8 cellular contexts compared by ENCODE assay signal in genomic region chr11:14974021-14974698, GRCh38. TPM values are rescaled to one million over a fixed set of nuclear protein-coding genes. Genes with fewer than 3 reads are reported as not detected.
DNase-seq lines count a peak whose midpoint lies in the region; ATAC-seq and TF ChIP-seq lines count a peak whose summit lies in the region.

No MANE protein-coding gene starts in this region.

- H3K27ac Mint-ChIP-seq in activated CD8-positive, alpha-beta memory T cell treated with anti-CD3 and anti-CD28 coated beads, Interleukin-2, amount 10 ng/mL, durations not matched to agents 7 days and 5 days = no peak overlapping the region

- no peaks in the 10 kb centered on the region for H3K9me2 ChIP-seq in hepatocyte (replicated peaks; ENCODE audit: insufficient read depth)

- H3K36me3 ChIP-seq in hepatocyte (replicated peaks; ENCODE audit: insufficient read depth, low read depth) = no peaks in the 10 kb centered on the region

- H3K4me1 Mint-ChIP-seq in activated CD8-positive, alpha-beta memory T cell treated with anti-CD3 and anti-CD28 coated beads, Interleukin-2, amount 10 ng/mL, durations not matched to agents 7 days and 5 days = peaks cover 28% of the 10 kb centered on the region

- H3K79me2 ChIP-seq in hepatocyte = no peaks in the 10 kb centered on the region

- H2AFZ ChIP-seq in hepatocyte = peak overlapping the region; percentile 50

- peak; percentile 3 for ATAC-seq in GM21576 (IDR thresholded peaks at IDR 0.05; ENCODE audit: unreplicated experiment)
- peak; percentile 45 for ATAC-seq in activated CD8-positive, alpha-beta memory T cell treated with anti-CD3 and anti-CD28 coated beads, Interleukin-2, amount 10 ng/mL, durations not matched to agents 7 days and 5 days
- ATAC-seq in HG02610 (IDR thresholded peaks at IDR 0.05; ENCODE audit: unreplicated experiment) = no peak
- ATAC-seq in HG03457 (IDR thresholded peaks at IDR 0.05; ENCODE audit: unreplicated experiment) = no peak

- H3K4me1 ChIP-seq in hepatocyte (ENCODE audit: insufficient read depth) = peaks cover 30% of the 10 kb centered on the region

- peak overlapping the region; percentile 29 for H3K4me3 ChIP-seq in hepatocyte
- peak overlapping the region; percentile 23 for H3K4me3 ChIP-seq in skeletal muscle cell (ENCODE audit: low read depth, low read length)

- TF ChIP-seq CTCF in hepatocyte (IDR thresholded peaks at IDR 0.05; ENCODE audit: poor library complexity) = no peak

- H3K4me3 Mint-ChIP-seq in activated CD8-positive, alpha-beta memory T cell treated with anti-CD3 and anti-CD28 coated beads, Interleukin-2, amount 10 ng/mL, durations not matched to agents 7 days and 5 days = peak overlapping the region; percentile 50

- no peaks in the 10 kb centered on the region for H3K9me3 ChIP-seq in hepatocyte (ENCODE audit: low read depth)

- H3K27me3 Mint-ChIP-seq in activated CD8-positive, alpha-beta memory T cell treated with anti-CD3 and anti-CD28 coated beads, Interleukin-2, amount 10 ng/mL, durations not matched to agents 7 days and 5 days = peaks cover 78% of the 10 kb centered on the region

- no peak overlapping the region for H3K27ac ChIP-seq in hepatocyte

- H4K20me1 ChIP-seq in hepatocyte (ENCODE audit: insufficient read depth, poor library complexity, severe bottlenecking) = no peaks in the 10 kb centered on the region

- H3K9me3 Mint-ChIP-seq in activated CD8-positive, alpha-beta memory T cell treated with anti-CD3 and anti-CD28 coated beads, Interleukin-2, amount 10 ng/mL, durations not matched to agents 7 days and 5 days (ENCODE audit: low read depth) = no peaks in the 10 kb centered on the region

- CTCF ChIA-PET in activated CD8-positive, alpha-beta memory T cell treated with anti-CD3 and anti-CD28 coated beads, Interleukin-2, amount 10 ng/mL, durations not matched to agents 7 days and 5 days (lab: Charles Lee) = interaction anchor here (0.6 to 4.9 kb wide), 23 partner anchors 9 to 1221 kb away, joined by 3 to 56 read pairs (median 4); partner anchors contain the start of genes CALCB and CYP2R1

- DNase-seq in activated CD8-positive, alpha-beta memory T cell treated with anti-CD3 and anti-CD28 coated beads, Interleukin-2, amount 10 ng/mL, durations not matched to agents 7 days and 5 days = no peak
- DNase-seq in hepatocyte (ENCODE audit: low spot score) (no peak), skeletal muscle cell (ENCODE audit: low read depth) (no peak), hepatic stellate cell (ENCODE audit: low spot score) (no peak), MV-4-11 (lab: John Stamatoyannopoulos, UW) (no peak)

- peaks cover 93% of the 10 kb centered on the region for H3K27me3 ChIP-seq in hepatocyte

- H3K36me3 Mint-ChIP-seq in activated CD8-positive, alpha-beta memory T cell treated with anti-CD3 and anti-CD28 coated beads, Interleukin-2, amount 10 ng/mL, durations not matched to agents 7 days and 5 days = no peaks in the 10 kb centered on the region

- WGBS in hepatocyte (ENCODE audit: low lambda C conversion rate, missing lambda C conversion rate) = 7% methylated on average over 38 of the region's 40 CpGs

- H3K4me2 ChIP-seq in hepatocyte = peak overlapping the region; percentile 87

RNA-seq across cellular contexts. Expression of gene CALCA, which starts 2.0 kb away (rescaled TPM):
- not detected for total RNA-seq in activated CD8-positive, alpha-beta memory T cell treated with anti-CD3 and anti-CD28 coated beads, Interleukin-2, amount 10 ng/mL, durations not matched to agents 7 days and 5 days
- 0.56 TPM in 1 of 2 replicates, not detected in the other for total RNA-seq in hepatocyte
- not detected in 2 replicates for polyA plus RNA-seq in hepatocyte

Comparison
In these comparisons a context has a peak if more than half of its experiments do, and no peak if none do; other contexts are left out.
1. ATAC-seq: peak in GM21576 (single experiment) and activated CD8-positive, alpha-beta memory T cell treated with anti-CD3 and anti-CD28 coated beads, Interleukin-2, amount 10 ng/mL, durations not matched to agents 7 days and 5 days (single experiment); none in HG02610 (single experiment) and HG03457 (single experiment).